1 cellular context compared by ENCODE assay signal in genomic region chr1:57711326-57711725, GRCh38.
TF ChIP-seq lines count a peak whose summit lies in the region.

No MANE protein-coding gene starts in this region.

TF ChIP-seq in H1, 55 proteins besides CTCF, POLR2A, EP300 and RAD21 (continued from another document):
- TF ChIP-seq, protein P1, sequence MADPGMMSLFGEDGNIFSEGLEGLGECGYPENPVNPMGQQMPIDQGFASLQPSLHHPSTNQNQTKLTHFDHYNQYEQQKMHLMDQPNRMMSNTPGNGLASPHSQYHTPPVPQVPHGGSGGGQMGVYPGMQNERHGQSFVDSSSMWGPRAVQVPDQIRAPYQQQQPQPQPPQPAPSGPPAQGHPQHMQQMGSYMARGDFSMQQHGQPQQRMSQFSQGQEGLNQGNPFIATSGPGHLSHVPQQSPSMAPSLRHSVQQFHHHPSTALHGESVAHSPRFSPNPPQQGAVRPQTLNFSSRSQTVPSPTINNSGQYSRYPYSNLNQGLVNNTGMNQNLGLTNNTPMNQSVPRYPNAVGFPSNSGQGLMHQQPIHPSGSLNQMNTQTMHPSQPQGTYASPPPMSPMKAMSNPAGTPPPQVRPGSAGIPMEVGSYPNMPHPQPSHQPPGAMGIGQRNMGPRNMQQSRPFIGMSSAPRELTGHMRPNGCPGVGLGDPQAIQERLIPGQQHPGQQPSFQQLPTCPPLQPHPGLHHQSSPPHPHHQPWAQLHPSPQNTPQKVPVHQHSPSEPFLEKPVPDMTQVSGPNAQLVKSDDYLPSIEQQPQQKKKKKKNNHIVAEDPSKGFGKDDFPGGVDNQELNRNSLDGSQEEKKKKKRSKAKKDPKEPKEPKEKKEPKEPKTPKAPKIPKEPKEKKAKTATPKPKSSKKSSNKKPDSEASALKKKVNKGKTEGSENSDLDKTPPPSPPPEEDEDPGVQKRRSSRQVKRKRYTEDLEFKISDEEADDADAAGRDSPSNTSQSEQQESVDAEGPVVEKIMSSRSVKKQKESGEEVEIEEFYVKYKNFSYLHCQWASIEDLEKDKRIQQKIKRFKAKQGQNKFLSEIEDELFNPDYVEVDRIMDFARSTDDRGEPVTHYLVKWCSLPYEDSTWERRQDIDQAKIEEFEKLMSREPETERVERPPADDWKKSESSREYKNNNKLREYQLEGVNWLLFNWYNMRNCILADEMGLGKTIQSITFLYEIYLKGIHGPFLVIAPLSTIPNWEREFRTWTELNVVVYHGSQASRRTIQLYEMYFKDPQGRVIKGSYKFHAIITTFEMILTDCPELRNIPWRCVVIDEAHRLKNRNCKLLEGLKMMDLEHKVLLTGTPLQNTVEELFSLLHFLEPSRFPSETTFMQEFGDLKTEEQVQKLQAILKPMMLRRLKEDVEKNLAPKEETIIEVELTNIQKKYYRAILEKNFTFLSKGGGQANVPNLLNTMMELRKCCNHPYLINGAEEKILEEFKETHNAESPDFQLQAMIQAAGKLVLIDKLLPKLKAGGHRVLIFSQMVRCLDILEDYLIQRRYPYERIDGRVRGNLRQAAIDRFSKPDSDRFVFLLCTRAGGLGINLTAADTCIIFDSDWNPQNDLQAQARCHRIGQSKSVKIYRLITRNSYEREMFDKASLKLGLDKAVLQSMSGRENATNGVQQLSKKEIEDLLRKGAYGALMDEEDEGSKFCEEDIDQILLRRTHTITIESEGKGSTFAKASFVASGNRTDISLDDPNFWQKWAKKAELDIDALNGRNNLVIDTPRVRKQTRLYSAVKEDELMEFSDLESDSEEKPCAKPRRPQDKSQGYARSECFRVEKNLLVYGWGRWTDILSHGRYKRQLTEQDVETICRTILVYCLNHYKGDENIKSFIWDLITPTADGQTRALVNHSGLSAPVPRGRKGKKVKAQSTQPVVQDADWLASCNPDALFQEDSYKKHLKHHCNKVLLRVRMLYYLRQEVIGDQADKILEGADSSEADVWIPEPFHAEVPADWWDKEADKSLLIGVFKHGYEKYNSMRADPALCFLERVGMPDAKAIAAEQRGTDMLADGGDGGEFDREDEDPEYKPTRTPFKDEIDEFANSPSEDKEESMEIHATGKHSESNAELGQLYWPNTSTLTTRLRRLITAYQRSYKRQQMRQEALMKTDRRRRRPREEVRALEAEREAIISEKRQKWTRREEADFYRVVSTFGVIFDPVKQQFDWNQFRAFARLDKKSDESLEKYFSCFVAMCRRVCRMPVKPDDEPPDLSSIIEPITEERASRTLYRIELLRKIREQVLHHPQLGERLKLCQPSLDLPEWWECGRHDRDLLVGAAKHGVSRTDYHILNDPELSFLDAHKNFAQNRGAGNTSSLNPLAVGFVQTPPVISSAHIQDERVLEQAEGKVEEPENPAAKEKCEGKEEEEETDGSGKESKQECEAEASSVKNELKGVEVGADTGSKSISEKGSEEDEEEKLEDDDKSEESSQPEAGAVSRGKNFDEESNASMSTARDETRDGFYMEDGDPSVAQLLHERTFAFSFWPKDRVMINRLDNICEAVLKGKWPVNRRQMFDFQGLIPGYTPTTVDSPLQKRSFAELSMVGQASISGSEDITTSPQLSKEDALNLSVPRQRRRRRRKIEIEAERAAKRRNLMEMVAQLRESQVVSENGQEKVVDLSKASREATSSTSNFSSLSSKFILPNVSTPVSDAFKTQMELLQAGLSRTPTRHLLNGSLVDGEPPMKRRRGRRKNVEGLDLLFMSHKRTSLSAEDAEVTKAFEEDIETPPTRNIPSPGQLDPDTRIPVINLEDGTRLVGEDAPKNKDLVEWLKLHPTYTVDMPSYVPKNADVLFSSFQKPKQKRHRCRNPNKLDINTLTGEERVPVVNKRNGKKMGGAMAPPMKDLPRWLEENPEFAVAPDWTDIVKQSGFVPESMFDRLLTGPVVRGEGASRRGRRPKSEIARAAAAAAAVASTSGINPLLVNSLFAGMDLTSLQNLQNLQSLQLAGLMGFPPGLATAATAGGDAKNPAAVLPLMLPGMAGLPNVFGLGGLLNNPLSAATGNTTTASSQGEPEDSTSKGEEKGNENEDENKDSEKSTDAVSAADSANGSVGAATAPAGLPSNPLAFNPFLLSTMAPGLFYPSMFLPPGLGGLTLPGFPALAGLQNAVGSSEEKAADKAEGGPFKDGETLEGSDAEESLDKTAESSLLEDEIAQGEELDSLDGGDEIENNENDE (IDR thresholded peaks at IDR 0.05; ENCODE audit: insufficient replicate concordance, low read length): no peak
- TF ChIP-seq SIRT6 (IDR thresholded peaks at IDR 0.05; ENCODE audit: low read length): no peak
- TF ChIP-seq KDM4A (IDR thresholded peaks at IDR 0.05; ENCODE audit: low read depth, low read length, severe bottlenecking): no peak
- TF ChIP-seq, protein P2, sequence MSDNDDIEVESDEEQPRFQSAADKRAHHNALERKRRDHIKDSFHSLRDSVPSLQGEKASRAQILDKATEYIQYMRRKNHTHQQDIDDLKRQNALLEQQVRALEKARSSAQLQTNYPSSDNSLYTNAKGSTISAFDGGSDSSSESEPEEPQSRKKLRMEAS (IDR thresholded peaks at IDR 0.05): no peak
- TF ChIP-seq, protein P3, sequence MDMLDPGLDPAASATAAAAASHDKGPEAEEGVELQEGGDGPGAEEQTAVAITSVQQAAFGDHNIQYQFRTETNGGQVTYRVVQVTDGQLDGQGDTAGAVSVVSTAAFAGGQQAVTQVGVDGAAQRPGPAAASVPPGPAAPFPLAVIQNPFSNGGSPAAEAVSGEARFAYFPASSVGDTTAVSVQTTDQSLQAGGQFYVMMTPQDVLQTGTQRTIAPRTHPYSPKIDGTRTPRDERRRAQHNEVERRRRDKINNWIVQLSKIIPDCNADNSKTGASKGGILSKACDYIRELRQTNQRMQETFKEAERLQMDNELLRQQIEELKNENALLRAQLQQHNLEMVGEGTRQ (IDR thresholded peaks at IDR 0.05; ENCODE audit: low read length): no peak
TF ChIP-seq in H1: peak in this region for 0.
